ENCODE assay signal across 9 cellular contexts in the genomic region with DNA sequence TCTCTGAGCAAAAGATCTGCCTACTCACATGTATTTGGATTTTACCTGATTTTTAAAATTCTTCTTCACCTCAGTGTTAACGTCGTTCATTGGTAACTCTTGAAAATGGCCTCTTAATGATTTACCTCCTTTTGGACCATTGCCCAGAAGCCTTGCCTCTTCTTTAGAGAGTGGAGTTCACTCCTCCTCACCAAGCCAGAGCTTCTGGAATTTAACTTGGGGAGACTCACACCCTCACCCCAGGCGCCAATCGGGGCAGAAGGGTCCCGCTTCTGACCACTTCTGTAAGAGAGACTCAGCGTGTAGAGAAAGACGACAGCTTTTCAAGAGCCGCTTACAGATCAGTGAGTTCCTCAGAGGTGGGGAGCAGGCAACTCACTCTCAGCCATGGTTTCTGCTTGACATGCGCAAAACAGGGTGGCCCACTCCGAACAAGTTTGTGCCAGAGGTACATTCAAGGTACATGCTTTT. TPM values are rescaled to one million over a fixed set of nuclear protein-coding genes. Genes with fewer than 3 reads are reported as not detected.
DNase-seq lines count a peak whose midpoint lies in the region; TF ChIP-seq lines count a peak whose summit lies in the region.
"Had no signal": no experiment of that assay in that cellular context is flagged by ENCODE, and none has a peak within 500 bp of the region (broad histone marks: within the 10 kb centered on the region; RNA-seq: fewer than 3 reads in every experiment).

No MANE protein-coding gene starts in this region.

- no peaks in the 10 kb centered on the region for H3K36me3 ChIP-seq in NT2/D1 (ENCODE audit: insufficient read depth, insufficient read length, low read length)
- no peaks in the 10 kb centered on the region for H3K36me3 ChIP-seq in ovary

- no peak overlapping the region for H3K4me3 Mint-ChIP-seq in activated T-helper 2 cell treated with anti-CD3 and anti-CD28 coated beads, Interferon-gamma antibody, Interleukin-2, Interleukin-4, amounts not matched to agents 10 μg/mL and 5 μg/mL and 100 μg/mL, durations not matched to agents 14 hours and 24 hours and 36 hours (ENCODE audit: low read depth)
- peak overlapping the region in 1 of 5 donors; percentile 49 for H3K4me3 Mint-ChIP-seq in immature natural killer cell

- no peaks in the 10 kb centered on the region for H3K9me3 ChIP-seq in NT2/D1 (ENCODE audit: insufficient read depth, low read length)
- no peaks in the 10 kb centered on the region for H3K9me3 ChIP-seq in ovary

- H3K9me3 Mint-ChIP-seq in activated T-helper 2 cell treated with anti-CD3 and anti-CD28 coated beads, Interferon-gamma antibody, Interleukin-2, Interleukin-4, amounts not matched to agents 10 μg/mL and 5 μg/mL and 100 μg/mL, durations not matched to agents 14 hours and 24 hours and 36 hours, result no peaks in the 10 kb centered on the region
- no peaks in the 10 kb centered on the region for H3K9me3 Mint-ChIP-seq in immature natural killer cell

- DNase-seq in COR-L47 (lab: John Stamatoyannopoulos, UW) (peak; percentile 58), NT2/D1 (ENCODE audit: low read depth, low spot score) (no peak), fibroblast of mammary gland (ENCODE audit: low read depth) (peak; percentile 54), ovary (peak in 1 of 5 donors; percentile 27), germinal center (ENCODE audit: low spot score) (no peak), NCI-H2081 treated with DMSO at 0.1 percent for 48 hours (lab: John Stamatoyannopoulos, UW) (no peak), immature natural killer cell (no peak)
- no peak for DNase-seq in activated T-helper 2 cell treated with anti-CD3 and anti-CD28 coated beads, Interferon-gamma antibody, Interleukin-2, Interleukin-4, amounts not matched to agents 10 μg/mL and 5 μg/mL and 100 μg/mL, durations not matched to agents 14 hours and 24 hours and 36 hours (ENCODE audit: low spot score)

- peak overlapping the region; percentile 69 for H3K4me3 ChIP-seq in NT2/D1 (ENCODE audit: insufficient read length, low read depth)
- H3K4me3 ChIP-seq in fibroblast of mammary gland (ENCODE audit: control insufficient read depth, low read depth, low read length), result peak overlapping the region; percentile 58
- H3K4me3 ChIP-seq in ovary, result peak overlapping the region; percentile 44

- intact Hi-C loops in ovary (cut with DNase I), result no loop called here
- intact Hi-C loops in activated T-helper 2 cell treated with anti-CD3 and anti-CD28 coated beads, Interferon-gamma antibody, Interleukin-2, Interleukin-4, amounts not matched to agents 10 μg/mL and 5 μg/mL and 100 μg/mL, durations not matched to agents 14 hours and 24 hours and 36 hours (cut with micrococcal nuclease), result no loop called here

- H3K9ac ChIP-seq in NT2/D1 (ENCODE audit: insufficient read length, low read depth), result peak overlapping the region; percentile 70

- peaks cover 62% of the 10 kb centered on the region for H3K27me3 Mint-ChIP-seq in activated T-helper 2 cell treated with anti-CD3 and anti-CD28 coated beads, Interferon-gamma antibody, Interleukin-2, Interleukin-4, amounts not matched to agents 10 μg/mL and 5 μg/mL and 100 μg/mL, durations not matched to agents 14 hours and 24 hours and 36 hours (ENCODE audit: low read depth)
- peaks cover 21 to 41% (median 29%) of the 10 kb centered on the region in 3 donors for H3K27me3 Mint-ChIP-seq in immature natural killer cell (ENCODE audit: low read depth in 3 of 3)

- H3K27me3 ChIP-seq in NT2/D1 (ENCODE audit: insufficient read depth, insufficient read length) (peaks cover 38% of the 10 kb centered on the region), ovary (no peaks in the 10 kb centered on the region)

- no peak for TF ChIP-seq POLR2A in ovary (IDR thresholded peaks at IDR 0.05)

- no peak for TF ChIP-seq EP300 in ovary (IDR thresholded peaks at IDR 0.05)

- H3K27ac Mint-ChIP-seq in activated T-helper 2 cell treated with anti-CD3 and anti-CD28 coated beads, Interferon-gamma antibody, Interleukin-2, Interleukin-4, amounts not matched to agents 10 μg/mL and 5 μg/mL and 100 μg/mL, durations not matched to agents 14 hours and 24 hours and 36 hours, result no peak overlapping the region
- H3K27ac Mint-ChIP-seq in immature natural killer cell, result peak overlapping the region in 2 of 6 donors; percentile 17 to 53

- H3K27ac ChIP-seq in ovary, result peak overlapping the region; percentile 17 to 79

- H3K4me1 ChIP-seq in NT2/D1 (ENCODE audit: insufficient read depth, insufficient read length) (no peaks in the 10 kb centered on the region), ovary (ENCODE audit: insufficient read depth) (peaks cover 5% of the 10 kb centered on the region)

- peaks cover 30% of the 10 kb centered on the region for H3K4me1 Mint-ChIP-seq in activated T-helper 2 cell treated with anti-CD3 and anti-CD28 coated beads, Interferon-gamma antibody, Interleukin-2, Interleukin-4, amounts not matched to agents 10 μg/mL and 5 μg/mL and 100 μg/mL, durations not matched to agents 14 hours and 24 hours and 36 hours (ENCODE audit: low read depth)
- H3K4me1 Mint-ChIP-seq in immature natural killer cell, result peaks cover 25 to 31% of the 10 kb centered on the region in 2 donors

- H3K36me3 Mint-ChIP-seq in activated T-helper 2 cell treated with anti-CD3 and anti-CD28 coated beads, Interferon-gamma antibody, Interleukin-2, Interleukin-4, amounts not matched to agents 10 μg/mL and 5 μg/mL and 100 μg/mL, durations not matched to agents 14 hours and 24 hours and 36 hours (ENCODE audit: low read depth), result no peaks in the 10 kb centered on the region
- peaks cover 0 to 4% (median 0%) of the 10 kb centered on the region in 3 donors for H3K36me3 Mint-ChIP-seq in immature natural killer cell

- TF ChIP-seq CTCF in fibroblast of mammary gland (conservative IDR thresholded peaks at IDR 0.05; ENCODE audit: control insufficient read depth, insufficient read depth, low read depth, low read length) (no peak), ovary (IDR thresholded peaks at IDR 0.05) (no peak)

- 2 to 4% (median 4%) methylated on average over 10 of the region's 10 CpGs for WGBS in ovary, 3 donors

RNA-seq across cellular contexts. Expression of a gene that starts 2.7 kb away (rescaled TPM):
- total RNA-seq in ovary, result under 1 TPM in 6 of 7 donors, not detected in 1; 0.25 to 0.82 (median 0.39) TPM
- under 1 TPM; 0.15 to 0.32 TPM for polyA plus RNA-seq in ovary
- total RNA-seq in activated T-helper 2 cell treated with anti-CD3 and anti-CD28 coated beads, Interferon-gamma antibody, Interleukin-2, Interleukin-4, amounts not matched to agents 10 μg/mL and 5 μg/mL and 100 μg/mL, durations not matched to agents 14 hours and 24 hours and 36 hours, result not detected in 2 replicates
- polyA plus RNA-seq in immature natural killer cell, result under 1 TPM in 1 of 3 donors, not detected in 2; 0.04 TPM
- total RNA-seq: H4 had no signal

RNA-seq across cellular contexts. Expression of a gene that starts 12.7 kb away (rescaled TPM):
- total RNA-seq in ovary, result 10 to 100 TPM; 29.3 to 82.6 (median 67.9) TPM
- polyA plus RNA-seq in ovary (10 to 100 TPM; 20.1 to 35.7 TPM), immature natural killer cell (not detected)
- not detected in 2 replicates for total RNA-seq in activated T-helper 2 cell treated with anti-CD3 and anti-CD28 coated beads, Interferon-gamma antibody, Interleukin-2, Interleukin-4, amounts not matched to agents 10 μg/mL and 5 μg/mL and 100 μg/mL, durations not matched to agents 14 hours and 24 hours and 36 hours
- total RNA-seq: H4 had no signal

RNA-seq across cellular contexts. Expression of a gene that starts 45.3 kb away (rescaled TPM):
- total RNA-seq in ovary, result 10 to 100 TPM in 6 of 7 donors, 1 to 10 TPM in 1; 8.8 to 35.3 (median 32.8) TPM
- polyA plus RNA-seq in ovary (10 to 100 TPM in 1 of 2 donors, 1 to 10 TPM in 1; 9.9 to 13.2 TPM), immature natural killer cell (not detected)
- total RNA-seq in activated T-helper 2 cell treated with anti-CD3 and anti-CD28 coated beads, Interferon-gamma antibody, Interleukin-2, Interleukin-4, amounts not matched to agents 10 μg/mL and 5 μg/mL and 100 μg/mL, durations not matched to agents 14 hours and 24 hours and 36 hours, result not detected in 2 replicates
- total RNA-seq: H4 had no signal

Comparison
In these comparisons a context has a peak if more than half of its experiments do, and no peak if none do; other contexts are left out.
1. DNase-seq: peak in COR-L47 (single experiment) and fibroblast of mammary gland (single experiment); none in NT2/D1 (single experiment), germinal center (single experiment), NCI-H2081 treated with DMSO at 0.1 percent for 48 hours (single experiment), activated T-helper 2 cell treated with anti-CD3 and anti-CD28 coated beads, Interferon-gamma antibody, Interleukin-2, Interleukin-4, amounts not matched to agents 10 μg/mL and 5 μg/mL and 100 μg/mL, durations not matched to agents 14 hours and 24 hours and 36 hours (single experiment) and immature natural killer cell (0 of 3).
2. RNA of a gene that starts 12.7 kb away (total RNA-seq): 29.3 to 82.6 TPM in ovary; not detected in activated T-helper 2 cell treated with anti-CD3 and anti-CD28 coated beads, Interferon-gamma antibody, Interleukin-2, Interleukin-4, amounts not matched to agents 10 μg/mL and 5 μg/mL and 100 μg/mL, durations not matched to agents 14 hours and 24 hours and 36 hours; every median in the first group is over 10 times any median in the second.
3. Peak in every context shown above with its lines, with median percentiles within 50 percentile points of each other: H3K4me3 ChIP-seq.